ENCODE assay signal across 1 cellular context in genomic region chr10:96650958-96651357, GRCh38.
TF ChIP-seq lines count a peak whose summit lies in the region.

No MANE protein-coding gene starts in this region.

TF ChIP-seq in liver, 16 proteins besides CTCF, POLR2A, EP300 and RAD21:
- no peak for TF ChIP-seq REST (IDR thresholded peaks at IDR 0.05)
- no peak for TF ChIP-seq MAX (IDR thresholded peaks at IDR 0.05)
- TF ChIP-seq SP1 (IDR thresholded peaks at IDR 0.05), result no peak
- no peak for TF ChIP-seq YY1 (IDR thresholded peaks at IDR 0.05)
- no peak for TF ChIP-seq NR2F2 (IDR thresholded peaks at IDR 0.05)
- TF ChIP-seq FOXA1 (IDR thresholded peaks at IDR 0.05), result no peak
- no peak for TF ChIP-seq RXRA (IDR thresholded peaks at IDR 0.05)
- TF ChIP-seq JUND (IDR thresholded peaks at IDR 0.05), result no peak
- no peak for TF ChIP-seq HNF4A (conservative IDR thresholded peaks at IDR 0.05)
- TF ChIP-seq TAF1 (conservative IDR thresholded peaks at IDR 0.05), result no peak
- TF ChIP-seq ZBTB33 (IDR thresholded peaks at IDR 0.05), result no peak
